8 cellular contexts compared by ENCODE assay signal in the genomic region with DNA sequence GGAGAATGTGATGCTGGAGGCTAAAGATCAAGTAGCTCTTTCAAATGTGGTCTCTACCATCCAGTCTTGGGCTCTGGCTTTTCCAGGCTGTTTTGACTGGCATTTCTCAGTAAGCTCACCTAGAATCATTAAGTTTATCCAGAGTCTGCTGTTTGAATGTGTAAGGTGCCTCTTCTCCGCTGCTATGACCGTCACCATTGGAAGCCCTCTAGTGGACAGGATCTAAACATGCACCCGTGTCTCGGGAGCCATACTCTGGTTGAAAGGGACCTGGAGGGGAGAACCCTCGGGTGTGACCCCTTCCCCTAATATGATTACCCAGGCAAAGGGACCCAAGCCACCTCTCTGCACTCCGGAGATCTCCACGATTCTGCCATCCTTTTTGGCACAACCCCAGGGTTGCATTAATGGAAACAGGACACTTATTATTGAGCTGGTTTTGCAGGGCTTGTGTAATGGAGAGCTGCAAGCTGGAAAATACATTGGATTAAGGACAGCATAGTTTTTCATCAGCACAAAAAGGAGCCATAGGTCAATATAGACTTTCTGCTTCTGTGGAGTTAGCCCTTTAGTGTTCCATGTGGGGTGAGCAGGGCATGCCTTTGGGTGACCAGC.
A peak's percentile ranks its signal among the peaks of the same experiment; 100 is the strongest.
DNase-seq lines count a peak whose midpoint lies in the region; ATAC-seq, FAIRE-seq and TF ChIP-seq lines count a peak whose summit lies in the region.

No MANE protein-coding gene starts in this region.

- H2AFZ ChIP-seq in MM.1S (ENCODE audit: low read length), result no peak overlapping the region
- no peak overlapping the region for H2AFZ ChIP-seq in keratinocyte (ENCODE audit: control insufficient read depth, low read length)

- H3K4me2 ChIP-seq in MM.1S (ENCODE audit: low read depth, low read length) (no peak overlapping the region), keratinocyte (ENCODE audit: control insufficient read depth, extremely low read depth, insufficient read depth, low read depth, low read length) (no peak overlapping the region)

- H3K9me3 Mint-ChIP-seq in activated T-cell treated with anti-CD3 and anti-CD28 coated beads, Interleukin-2, amount 50 U/mL, for 72 hours, result peaks cover 0 to 1% of the 10 kb centered on the region in 2 donors

- DNase-seq in activated T-cell treated with anti-CD3 and anti-CD28 coated beads, Interleukin-2, amount 50 U/mL, for 72 hours, result peak; percentile 2 to 30
- no peak for DNase-seq in activated T-cell treated with anti-CD3 and anti-CD28 coated beads, Interleukin-2, amount 50 U/mL, for 1 hour
- DNase-seq in MM.1S (peak; percentile 35), astrocyte of the spinal cord (ENCODE audit: low read depth, low spot score) (no peak), keratinocyte (ENCODE audit: low read depth, low spot score) (no peak), thoracic aorta (ENCODE audit: low spot score) (no peak), COR-L47 (lab: John Stamatoyannopoulos, UW) (no peak)
- no peak for DNase-seq in activated CD8-positive, alpha-beta memory T cell treated with anti-CD3 and anti-CD28 coated beads, Interleukin-2, amount 50 U/mL, for 48 hours

- no peak overlapping the region for H3K27ac Mint-ChIP-seq in activated T-cell treated with anti-CD3 and anti-CD28 coated beads, Interleukin-2, amount 50 U/mL, for 72 hours

- FAIRE-seq in keratinocyte (lab: Jason Lieb, UNC), result peak; percentile 52

- dilution Hi-C loops in keratinocyte (cut with MboI; ENCODE audit: extremely low pct_ligation_motif_present, low sequenced_read_pairs), result no loop called here

- H3K9me3 ChIP-seq in MM.1S (replicated peaks; ENCODE audit: insufficient read depth, low read length) (no peaks in the 10 kb centered on the region), keratinocyte (ENCODE audit: control insufficient read depth, low read depth, low read length) (no peaks in the 10 kb centered on the region), thoracic aorta (no peaks in the 10 kb centered on the region)

- no peaks in the 10 kb centered on the region for H3F3A ChIP-seq in MM.1S (ENCODE audit: insufficient read depth, low read length)

- H3K79me2 ChIP-seq in MM.1S (ENCODE audit: low read length) (no peaks in the 10 kb centered on the region), keratinocyte (ENCODE audit: control insufficient read depth, insufficient read depth, low read length) (no peaks in the 10 kb centered on the region)

- peak; percentile 82 for TF ChIP-seq CTCF in MM.1S (IDR thresholded peaks at IDR 0.05; ENCODE audit: low read length)
- peak; percentile 46 for TF ChIP-seq CTCF in astrocyte of the spinal cord (IDR thresholded peaks at IDR 0.05; ENCODE audit: low read depth, low read length)
- TF ChIP-seq CTCF in keratinocyte (optimal IDR thresholded peaks at IDR 0.05 in 1 of 3, IDR thresholded peaks at IDR 0.05 in 1 of 3, conservative IDR thresholded peaks at IDR 0.05 in 1 of 3; ENCODE audit: extremely low read depth in 1 of 3, insufficient read depth in 2 of 3, low read length in 3 of 3), result peak; percentile 72 to 78 (median 77)
- peak; percentile 73 for TF ChIP-seq CTCF in thoracic aorta (IDR thresholded peaks at IDR 0.05)

- no peaks in the 10 kb centered on the region for H3K4me1 Mint-ChIP-seq in activated T-cell treated with anti-CD3 and anti-CD28 coated beads, Interleukin-2, amount 50 U/mL, for 72 hours (ENCODE audit: low read depth)

- H4K20me1 ChIP-seq in MM.1S (ENCODE audit: insufficient read depth, low read length) (no peaks in the 10 kb centered on the region), keratinocyte (ENCODE audit: control insufficient read depth, extremely low read depth, insufficient read depth, low read length) (no peaks in the 10 kb centered on the region)

- H3K27ac ChIP-seq in MM.1S (ENCODE audit: low read length), result no peak overlapping the region
- no peak overlapping the region for H3K27ac ChIP-seq in keratinocyte (ENCODE audit: control insufficient read depth, insufficient read depth, low read length)
- H3K27ac ChIP-seq in thoracic aorta, result no peak overlapping the region

- H3K4me1 ChIP-seq in MM.1S (ENCODE audit: low read length), result no peaks in the 10 kb centered on the region
- H3K4me1 ChIP-seq in keratinocyte (ENCODE audit: control insufficient read depth, extremely low read depth, insufficient read depth, low read length), result no peaks in the 10 kb centered on the region
- no peaks in the 10 kb centered on the region for H3K4me1 ChIP-seq in thoracic aorta (ENCODE audit: control insufficient read depth in 1 of 2, low read depth in 2 of 2)

- H3K4me3 ChIP-seq in MM.1S (ENCODE audit: low read length) (no peak overlapping the region), astrocyte of the spinal cord (ENCODE audit: low read depth, low read length) (no peak overlapping the region), keratinocyte (ENCODE audit: control insufficient read depth in 2 of 3, extremely low read depth in 1 of 3, insufficient read depth in 2 of 3, low read depth in 1 of 3, low read length in 3 of 3) (no peak overlapping the region), thoracic aorta (no peak overlapping the region)

- ATAC-seq in activated T-cell treated with anti-CD3 and anti-CD28 coated beads, Interleukin-2, amount 50 U/mL, for 72 hours (replicated peaks in 1 of 2), result no peak
- no peak for ATAC-seq in thoracic aorta (ENCODE audit: insufficient number of reproducible peaks, low FRiP score, low read depth)

- in situ Hi-C loops in astrocyte of the spinal cord (cut with HindIII; ENCODE audit: low sequenced_read_pairs), result no loop called here

- no peak overlapping the region for H3K9ac ChIP-seq in MM.1S (ENCODE audit: low read length)
- no peak overlapping the region for H3K9ac ChIP-seq in keratinocyte (ENCODE audit: control insufficient read depth, extremely low read depth, insufficient read depth, low read length)

- H3K36me3 ChIP-seq in MM.1S (replicated peaks; ENCODE audit: insufficient read depth, low read length), result no peaks in the 10 kb centered on the region
- no peaks in the 10 kb centered on the region for H3K36me3 ChIP-seq in keratinocyte (ENCODE audit: control insufficient read depth in 2 of 2, extremely low read depth in 1 of 2, insufficient read depth in 2 of 2, low read length in 2 of 2)
- H3K36me3 ChIP-seq in thoracic aorta, result no peaks in the 10 kb centered on the region

- H3K27me3 Mint-ChIP-seq in activated T-cell treated with anti-CD3 and anti-CD28 coated beads, Interleukin-2, amount 50 U/mL, for 72 hours (ENCODE audit: low read depth), result no peaks in the 10 kb centered on the region

- no peaks in the 10 kb centered on the region for H3K9me2 ChIP-seq in MM.1S (replicated peaks; ENCODE audit: insufficient read depth, low read length)

- H3K9me1 ChIP-seq in keratinocyte (ENCODE audit: control insufficient read depth, extremely low read depth, insufficient read depth, low read length), result no peaks in the 10 kb centered on the region

- no peak overlapping the region for H3K4me3 Mint-ChIP-seq in activated T-cell treated with anti-CD3 and anti-CD28 coated beads, Interleukin-2, amount 50 U/mL, for 72 hours

- H3K36me3 Mint-ChIP-seq in activated T-cell treated with anti-CD3 and anti-CD28 coated beads, Interleukin-2, amount 50 U/mL, for 72 hours (ENCODE audit: insufficient read depth in 2 of 2), result no peaks in the 10 kb centered on the region

- no peaks in the 10 kb centered on the region for H3K27me3 ChIP-seq in MM.1S (replicated peaks; ENCODE audit: insufficient read depth, low read length)
- H3K27me3 ChIP-seq in keratinocyte (ENCODE audit: control insufficient read depth, extremely low read depth, insufficient read depth, low read length), result no peaks in the 10 kb centered on the region
- no peaks in the 10 kb centered on the region for H3K27me3 ChIP-seq in thoracic aorta (replicated peaks; ENCODE audit: insufficient read depth)

Comparison
In these comparisons a context has a peak if more than half of its experiments do, and no peak if none do; other contexts are left out.
1. DNase-seq: peak in activated T-cell treated with anti-CD3 and anti-CD28 coated beads, Interleukin-2, amount 50 U/mL, for 72 hours (2 of 2) and MM.1S (single experiment); none in activated T-cell treated with anti-CD3 and anti-CD28 coated beads, Interleukin-2, amount 50 U/mL, for 1 hour (single experiment), astrocyte of the spinal cord (single experiment), keratinocyte (single experiment), thoracic aorta (single experiment), COR-L47 (single experiment) and activated CD8-positive, alpha-beta memory T cell treated with anti-CD3 and anti-CD28 coated beads, Interleukin-2, amount 50 U/mL, for 48 hours (single experiment).
2. Peak in every context shown above with its lines, with median percentiles within 50 percentile points of each other: CTCF ChIP-seq.